In genomic region chr2:200850512-200851256, GRCh38 we compare ENCODE assay signal across 22 cellular contexts. TPM values are rescaled to one million over a fixed set of nuclear protein-coding genes. Genes with fewer than 3 reads are reported as not detected.
DNase-seq lines count a peak whose midpoint lies in the region; ATAC-seq and TF ChIP-seq lines count a peak whose summit lies in the region.
"Had no signal": no experiment of that assay in that cellular context is flagged by ENCODE, and none has a peak within 500 bp of the region (broad histone marks: within the 10 kb centered on the region; RNA-seq: fewer than 3 reads in every experiment).

No MANE protein-coding gene starts in this region.

- no peak overlapping the region for H3K4me2 ChIP-seq in OCI-LY7 (ENCODE audit: low read length)

- intact Hi-C loops in heart left ventricle (cut with DNase I): loop anchor here in 1 of 10 donors (10.0 kb wide), 1 partner anchor 896 kb away; the partner anchor contains the start of genes MAIP1 and TYW5
- intact Hi-C loops in left ventricle myocardium inferior (cut with micrococcal nuclease): no loop called here
- intact Hi-C loops in OCI-LY7 (cut with micrococcal nuclease; ENCODE audit: unreplicated experiment): no loop called here

- POLR2A ChIA-PET in OCI-LY7 (lab: Charles Lee): interaction anchor here (1.4 kb wide), 1 partner anchor 18 kb away, joined by 3 read pairs; no protein-coding TSS in a partner anchor

- 64 to 71% (median 69%) methylated on average over 14 of the region's 14 CpGs for WGBS in heart left ventricle, 4 donors
- WGBS in endodermal cell (ENCODE audit: insufficient coverage in 1 of 2, insufficient read length in 1 of 2), 2 experiments: 92% methylated on average over 11 to 14 of the region's 14 CpGs

- CTCF ChIA-PET in OCI-LY7 (lab: Charles Lee; ENCODE audit: unreplicated experiment): no interaction called here

- ATAC-seq in heart left ventricle (peak; percentile 35 to 55 (median 40)), HG03196 (IDR thresholded peaks at IDR 0.05; ENCODE audit: unreplicated experiment) (no peak)
- no peak for ATAC-seq in stimulated activated naive B cell treated with anti-CD40 and anti-IgM and Interleukin-4, amounts not matched to agents 10 μg/mL and 1 μg/mL and 100 μg/mL, for 72 hours (replicated peaks)

- H3K4me3 ChIP-seq in heart left ventricle (no peak overlapping the region), left ventricle myocardium inferior (no peak overlapping the region), OCI-LY7 (ENCODE audit: low read depth, low read length, poor library complexity, severe bottlenecking) (no peak overlapping the region), endodermal cell (ENCODE audit: low read length) (no peak overlapping the region)
- H3K4me3 ChIP-seq: dorsolateral prefrontal cortex, esophagus muscularis mucosa, HAP-1, lower lobe of right lung, transverse colon had no signal

- H3K36me3 ChIP-seq in heart left ventricle: peaks cover 0 to 56% (median 55%) of the 10 kb centered on the region in 9 donors
- peaks cover 52% of the 10 kb centered on the region for H3K36me3 ChIP-seq in left ventricle myocardium inferior
- H3K36me3 ChIP-seq in OCI-LY7 (ENCODE audit: insufficient read depth, low read length): peaks cover 55% of the 10 kb centered on the region
- peaks cover 51% of the 10 kb centered on the region for H3K36me3 ChIP-seq in endodermal cell (ENCODE audit: control insufficient read depth, insufficient read depth, low read length)

- no peaks in the 10 kb centered on the region for H3K79me2 ChIP-seq in OCI-LY7 (ENCODE audit: insufficient read depth, low read depth, low read length)

- H3K4me3 Mint-ChIP-seq in endodermal cell (no peak overlapping the region), glutamatergic neuron (ENCODE audit: unreplicated experiment) (no peak overlapping the region)
- no peak overlapping the region for H3K4me3 Mint-ChIP-seq in stimulated activated naive B cell treated with anti-CD40 and anti-IgM and Interleukin-4, amounts not matched to agents 10 μg/mL and 1 μg/mL and 100 μg/mL, for 72 hours
- H3K4me3 Mint-ChIP-seq: activated naive CD8-positive, alpha-beta T cell treated with anti-CD3 and anti-CD28 coated beads, Interleukin-2, amount 10 ng/mL, durations not matched to agents 7 days and 5 days had no signal

- no peak overlapping the region for H2AFZ ChIP-seq in OCI-LY7 (ENCODE audit: low read length)

- no peaks in the 10 kb centered on the region for H3K9me3 ChIP-seq in heart left ventricle
- H3K9me3 ChIP-seq in left ventricle myocardium inferior (replicated peaks): no peaks in the 10 kb centered on the region
- H3K9me3 ChIP-seq in OCI-LY7 (ENCODE audit: low read length): no peaks in the 10 kb centered on the region
- no peaks in the 10 kb centered on the region for H3K9me3 ChIP-seq in endodermal cell (ENCODE audit: control insufficient read depth, low read length)
- H3K9me3 ChIP-seq: esophagus muscularis mucosa, HAP-1, lower lobe of right lung, transverse colon had no signal

- H3K4me1 Mint-ChIP-seq in endodermal cell: no peaks in the 10 kb centered on the region
- H3K4me1 Mint-ChIP-seq in stimulated activated naive B cell treated with anti-CD40 and anti-IgM and Interleukin-4, amounts not matched to agents 10 μg/mL and 1 μg/mL and 100 μg/mL, for 72 hours: peaks cover 2 to 8% of the 10 kb centered on the region in 2 donors
- H3K4me1 Mint-ChIP-seq in glutamatergic neuron (ENCODE audit: low read depth, unreplicated experiment): no peaks in the 10 kb centered on the region
- H3K4me1 Mint-ChIP-seq: activated naive CD8-positive, alpha-beta T cell treated with anti-CD3 and anti-CD28 coated beads, Interleukin-2, amount 10 ng/mL, durations not matched to agents 7 days and 5 days had no signal

- no peak for TF ChIP-seq POLR2A in heart left ventricle (IDR thresholded peaks at IDR 0.05)

- DNase-seq in heart left ventricle (no peak), left ventricle myocardium inferior (no peak), OCI-LY7 (ENCODE audit: low spot score) (no peak), endodermal cell (peak; percentile 53), glutamatergic neuron (no peak), T-helper 9 cell (no peak)
- no peak for DNase-seq in stimulated activated naive B cell treated with anti-CD40 and anti-IgM and Interleukin-4, amounts not matched to agents 10 μg/mL and 1 μg/mL and 100 μg/mL, for 72 hours
- DNase-seq: activated CD4-positive, alpha-beta T cell treated with anti-CD3 and anti-CD28 coated beads for 48 hours; activated naive CD8-positive, alpha-beta T cell treated with anti-CD3 and anti-CD28 coated beads, Interleukin-2, amount 10 ng/mL, durations not matched to agents 7 days and 5 days; activated T-cell treated with anti-CD3 and anti-CD28 coated beads for 4 hours; AML-193; DMS153; dorsolateral prefrontal cortex; lower lobe of right lung; NCI-H1436; NCI-H2227 treated with DMSO at 0.1 percent for 48 hours; SIG-M5; T1000; transverse colon had no signal

- no peaks in the 10 kb centered on the region; the same call in 1 of the 2 replicates for H4K20me1 ChIP-seq in OCI-LY7 (ENCODE audit: insufficient read depth, low read length)

- H3K36me3 Mint-ChIP-seq in endodermal cell (ENCODE audit: low read depth) (peaks cover 43% of the 10 kb centered on the region), glutamatergic neuron (ENCODE audit: unreplicated experiment) (no peaks in the 10 kb centered on the region)
- peaks cover 25 to 29% of the 10 kb centered on the region in 2 donors for H3K36me3 Mint-ChIP-seq in stimulated activated naive B cell treated with anti-CD40 and anti-IgM and Interleukin-4, amounts not matched to agents 10 μg/mL and 1 μg/mL and 100 μg/mL, for 72 hours

- H3K27ac ChIP-seq in heart left ventricle: no peak overlapping the region
- no peak overlapping the region for H3K27ac ChIP-seq in left ventricle myocardium inferior (replicated peaks)
- no peak overlapping the region for H3K27ac ChIP-seq in OCI-LY7 (ENCODE audit: low read depth, low read length, poor library complexity, severe bottlenecking)
- H3K27ac ChIP-seq in endodermal cell (ENCODE audit: low read depth, low read length): no peak overlapping the region
- H3K27ac ChIP-seq: dorsolateral prefrontal cortex, esophagus muscularis mucosa, lower lobe of right lung, transverse colon had no signal

- TF ChIP-seq CTCF in heart left ventricle (IDR thresholded peaks at IDR 0.05) (no peak), left ventricle myocardium inferior (IDR thresholded peaks at IDR 0.05; ENCODE audit: borderline replicate concordance) (no peak), OCI-LY7 (conservative IDR thresholded peaks at IDR 0.05; ENCODE audit: low read length) (no peak), endodermal cell (conservative IDR thresholded peaks at IDR 0.05) (no peak), glutamatergic neuron (IDR thresholded peaks at IDR 0.05; ENCODE audit: partially characterized antibody, unreplicated experiment) (no peak)

- H3K27me3 ChIP-seq in heart left ventricle (no peaks in the 10 kb centered on the region), left ventricle myocardium inferior (ENCODE audit: low read depth) (no peaks in the 10 kb centered on the region), endodermal cell (ENCODE audit: control insufficient read depth, insufficient read depth, low read length, poor library complexity, severe bottlenecking) (no peaks in the 10 kb centered on the region)
- H3K27me3 ChIP-seq: dorsolateral prefrontal cortex, esophagus muscularis mucosa, transverse colon had no signal

- TSS peak; percentile 19 for BruUV-seq in OCI-LY7 (replicated peaks; lab: Mats Ljungman, UMichigan)

- H3K4me1 ChIP-seq in heart left ventricle (peaks cover 0 to 3% (median 0%) of the 10 kb centered on the region in 12 donors), left ventricle myocardium inferior (peaks cover 2% of the 10 kb centered on the region), OCI-LY7 (ENCODE audit: insufficient read depth, low read length, poor library complexity, severe bottlenecking) (no peaks in the 10 kb centered on the region), endodermal cell (ENCODE audit: control insufficient read depth, insufficient read depth, low read length) (no peaks in the 10 kb centered on the region)
- H3K4me1 ChIP-seq: HAP-1, lower lobe of right lung had no signal

- H3K9me2 ChIP-seq in OCI-LY7 (ENCODE audit: insufficient read depth, low read length): no peaks in the 10 kb centered on the region

- H3K9me3 Mint-ChIP-seq in endodermal cell (no peaks in the 10 kb centered on the region), glutamatergic neuron (ENCODE audit: unreplicated experiment) (no peaks in the 10 kb centered on the region)
- no peaks in the 10 kb centered on the region for H3K9me3 Mint-ChIP-seq in stimulated activated naive B cell treated with anti-CD40 and anti-IgM and Interleukin-4, amounts not matched to agents 10 μg/mL and 1 μg/mL and 100 μg/mL, for 72 hours
- H3K9me3 Mint-ChIP-seq: activated naive CD8-positive, alpha-beta T cell treated with anti-CD3 and anti-CD28 coated beads, Interleukin-2, amount 10 ng/mL, durations not matched to agents 7 days and 5 days had no signal

- H3K27me3 Mint-ChIP-seq in endodermal cell (ENCODE audit: insufficient read depth): no peaks in the 10 kb centered on the region
- no peaks in the 10 kb centered on the region for H3K27me3 Mint-ChIP-seq in stimulated activated naive B cell treated with anti-CD40 and anti-IgM and Interleukin-4, amounts not matched to agents 10 μg/mL and 1 μg/mL and 100 μg/mL, for 72 hours
- no peaks in the 10 kb centered on the region for H3K27me3 Mint-ChIP-seq in glutamatergic neuron (ENCODE audit: unreplicated experiment)
- H3K27me3 Mint-ChIP-seq: activated naive CD8-positive, alpha-beta T cell treated with anti-CD3 and anti-CD28 coated beads, Interleukin-2, amount 10 ng/mL, durations not matched to agents 7 days and 5 days had no signal

- H3K27ac Mint-ChIP-seq in endodermal cell (peak overlapping the region; percentile 26), glutamatergic neuron (ENCODE audit: unreplicated experiment) (no peak overlapping the region)
- H3K27ac Mint-ChIP-seq in stimulated activated naive B cell treated with anti-CD40 and anti-IgM and Interleukin-4, amounts not matched to agents 10 μg/mL and 1 μg/mL and 100 μg/mL, for 72 hours: peak overlapping the region; percentile 38
- H3K27ac Mint-ChIP-seq: activated naive CD8-positive, alpha-beta T cell treated with anti-CD3 and anti-CD28 coated beads, Interleukin-2, amount 10 ng/mL, durations not matched to agents 7 days and 5 days had no signal

- no peak overlapping the region for H3K9ac ChIP-seq in endodermal cell (ENCODE audit: extremely low read depth, low read length, poor library complexity, severe bottlenecking)

RNA-seq across cellular contexts. Expression of gene CLK1, which starts 13.8 kb away (rescaled TPM):
- 10 to 100 TPM; 28.6 to 59.5 (median 39.0) TPM for total RNA-seq in heart left ventricle
- 100 to 1,000 TPM in 1 of 2 donors, 10 to 100 TPM in 1; 25.4 to 235 TPM for polyA plus RNA-seq in heart left ventricle
- 42.8 TPM for total RNA-seq in left ventricle myocardium inferior
- 74.9 and 80.1 TPM in 2 replicates for total RNA-seq in OCI-LY7 (2014; rRNA removed; shearing (Covaris generic))
- 104 and 110 TPM in 2 replicates for total RNA-seq in OCI-LY7 (2022)
- 10 to 100 TPM; 54.9 to 62.8 TPM for total RNA-seq in endodermal cell
- 108 TPM for polyA plus RNA-seq in endodermal cell (2013, experiment 1 of 2)
- 98.1 TPM for polyA plus RNA-seq in endodermal cell (2013, experiment 2 of 2)
- total RNA-seq in glutamatergic neuron (ENCODE audit: unreplicated experiment): 141 TPM

RNA-seq across cellular contexts. Expression of gene PPIL3, which starts 38.2 kb away (rescaled TPM):
- total RNA-seq in heart left ventricle (10 to 100 TPM; 11.3 to 27.7 (median 22.2) TPM), left ventricle myocardium inferior (27.3 TPM), OCI-LY7 (2022) (75.0 and 76.4 TPM in 2 replicates), endodermal cell (10 to 100 TPM; 51.2 to 60.5 TPM), glutamatergic neuron (ENCODE audit: unreplicated experiment) (44.9 TPM)
- polyA plus RNA-seq in heart left ventricle: 10 to 100 TPM; 12.3 to 20.8 TPM
- total RNA-seq in OCI-LY7 (2014; rRNA removed; shearing (Covaris generic)): 49.4 and 54.4 TPM in 2 replicates
- polyA plus RNA-seq in endodermal cell (2013, experiment 1 of 2): 68.6 TPM
- 64.6 TPM for polyA plus RNA-seq in endodermal cell (2013, experiment 2 of 2)

RNA-seq across cellular contexts. Expression of gene NIF3L1, which starts 38.5 kb away (rescaled TPM):
- total RNA-seq in heart left ventricle (10 to 100 TPM; 16.6 to 27.1 (median 21.6) TPM), left ventricle myocardium inferior (23.6 TPM), OCI-LY7 (2022) (57.4 and 60.4 TPM in 2 replicates), endodermal cell (10 to 100 TPM; 48.0 to 59.4 TPM), glutamatergic neuron (ENCODE audit: unreplicated experiment) (19.7 TPM)
- 10 to 100 TPM; 12.0 to 43.3 TPM for polyA plus RNA-seq in heart left ventricle
- total RNA-seq in OCI-LY7 (2014; rRNA removed; shearing (Covaris generic)): 37.5 and 68.4 TPM in 2 replicates
- 56.0 TPM for polyA plus RNA-seq in endodermal cell (2013, experiment 1 of 2)
- polyA plus RNA-seq in endodermal cell (2013, experiment 2 of 2): 48.4 TPM

RNA-seq across cellular contexts. Expression of gene BZW1, which starts 39.0 kb away (rescaled TPM):
- total RNA-seq in heart left ventricle (100 to 1,000 TPM in 2 of 9 donors, 10 to 100 TPM in 7; 60.0 to 147 (median 87.3) TPM), left ventricle myocardium inferior (63.2 TPM), OCI-LY7 (2022) (171 and 183 TPM in 2 replicates), endodermal cell (100 to 1,000 TPM; 314 to 323 TPM), glutamatergic neuron (ENCODE audit: unreplicated experiment) (232 TPM)
- 100 to 1,000 TPM in 1 of 2 donors, 10 to 100 TPM in 1; 10.7 to 111 TPM for polyA plus RNA-seq in heart left ventricle
- total RNA-seq in OCI-LY7 (2014; rRNA removed; shearing (Covaris generic)): 177 and 180 TPM in 2 replicates
- polyA plus RNA-seq in endodermal cell (2013, experiment 1 of 2): 259 TPM
- polyA plus RNA-seq in endodermal cell (2013, experiment 2 of 2): 257 TPM

Comparison
In these comparisons a context has a peak if more than half of its experiments do, and no peak if none do; other contexts are left out.
1. ATAC-seq: peak in heart left ventricle (4 of 4); none in stimulated activated naive B cell treated with anti-CD40 and anti-IgM and Interleukin-4, amounts not matched to agents 10 μg/mL and 1 μg/mL and 100 μg/mL, for 72 hours (0 of 2) and HG03196 (single experiment).